ENCODE assay signal across 8 cellular contexts in the genomic region with DNA sequence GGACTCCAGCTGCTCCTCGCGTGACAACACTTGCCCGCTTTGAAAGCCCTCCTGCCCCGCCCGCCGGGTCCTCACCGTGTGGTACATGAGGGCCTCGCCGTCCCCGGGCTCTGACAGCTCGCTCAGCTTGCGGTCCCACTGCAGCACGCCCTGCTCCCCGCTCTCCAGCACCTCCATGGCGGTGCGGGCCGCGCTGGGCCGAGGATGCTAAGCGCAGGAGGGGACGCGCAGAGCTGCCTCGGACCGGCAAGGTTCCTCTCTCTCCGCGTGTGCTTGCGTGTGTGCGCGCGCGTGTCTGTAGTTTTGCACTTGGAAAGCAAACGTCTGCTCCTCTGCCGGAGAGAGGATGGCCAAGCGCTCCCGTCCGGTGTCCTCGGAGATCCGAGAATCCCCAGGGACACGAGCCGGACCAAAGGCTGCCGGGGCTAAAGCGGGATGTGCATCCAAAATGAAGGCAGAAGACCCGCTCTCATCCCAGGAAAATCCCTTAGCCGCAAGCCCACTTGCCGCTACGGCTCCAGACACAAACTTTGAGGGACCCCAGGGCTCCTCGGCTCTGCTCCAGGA. TPM values are rescaled to one million over a fixed set of nuclear protein-coding genes. Genes with fewer than 3 reads are reported as not detected.
DNase-seq lines count a peak whose midpoint lies in the region; TF ChIP-seq lines count a peak whose summit lies in the region.

A gene with protein sequence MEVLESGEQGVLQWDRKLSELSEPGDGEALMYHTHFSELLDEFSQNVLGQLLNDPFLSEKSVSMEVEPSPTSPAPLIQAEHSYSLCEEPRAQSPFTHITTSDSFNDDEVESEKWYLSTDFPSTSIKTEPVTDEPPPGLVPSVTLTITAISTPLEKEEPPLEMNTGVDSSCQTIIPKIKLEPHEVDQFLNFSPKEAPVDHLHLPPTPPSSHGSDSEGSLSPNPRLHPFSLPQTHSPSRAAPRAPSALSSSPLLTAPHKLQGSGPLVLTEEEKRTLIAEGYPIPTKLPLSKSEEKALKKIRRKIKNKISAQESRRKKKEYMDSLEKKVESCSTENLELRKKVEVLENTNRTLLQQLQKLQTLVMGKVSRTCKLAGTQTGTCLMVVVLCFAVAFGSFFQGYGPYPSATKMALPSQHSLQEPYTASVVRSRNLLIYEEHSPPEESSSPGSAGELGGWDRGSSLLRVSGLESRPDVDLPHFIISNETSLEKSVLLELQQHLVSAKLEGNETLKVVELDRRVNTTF (minus strand): TSS at position 558 of the 567 bp plus-strand sequence. CDS start 381 bp downstream, at position 177.

- H3K9ac ChIP-seq in HUES6 (ENCODE audit: low read length), result peak within 1 kb of the TSS; percentile 92

- H3K9me3 Mint-ChIP-seq in CD4-positive, alpha-beta memory T cell, result no peaks in the 10 kb centered on the region

- peaks cover 30 to 57% (median 41%) of the 10 kb centered on the region in 4 donors for H3K4me1 Mint-ChIP-seq in CD4-positive, alpha-beta memory T cell

- H3K4me3 Mint-ChIP-seq in CD4-positive, alpha-beta memory T cell, result peak within 1 kb of the TSS; percentile 93 to 98 (median 95)

- CTCF ChIA-PET in CD4-positive, alpha-beta memory T cell (lab: Charles Lee; ENCODE audit: partially characterized antibody), result interaction anchor here (0.7 to 14.9 kb wide), 18 partner anchors 7 to 737 kb away, joined by 3 to 594 read pairs (median 6); no protein-coding TSS in a partner anchor

- peak within 1 kb of the TSS; percentile 87 for H3K27ac ChIP-seq in CD4-positive, alpha-beta memory T cell (ENCODE audit: low read depth, low read length)
- H3K27ac ChIP-seq in HUES6 (ENCODE audit: low read depth, low read length), result peak within 1 kb of the TSS; percentile 68; the same call in 1 of the 2 replicates

- H3K27me3 ChIP-seq in CD4-positive, alpha-beta memory T cell (ENCODE audit: insufficient read depth, low read length), result no peaks in the 10 kb centered on the region
- H3K27me3 ChIP-seq in HUES6 (ENCODE audit: control insufficient read depth, insufficient read depth, low read length), result no peaks in the 10 kb centered on the region

- DNase-seq in CD4-positive, alpha-beta memory T cell, result peak in 4 of 5 donors; percentile 61 to 81 (median 70)
- DNase-seq in GM20000 (ENCODE audit: low spot score) (peak; percentile 19), amygdala (lab: John Stamatoyannopoulos, UW) (peak in 34 of 56 donors; percentile 29 to 79 (median 70)), hippocampal formation (lab: John Stamatoyannopoulos, UW) (peak; percentile 68 to 78), skeletal muscle cell (ENCODE audit: low read depth) (no peak), OCI-M2 (lab: John Stamatoyannopoulos, UW; ENCODE audit: unreplicated experiment) (no peak)

- TF ChIP-seq CTCF in GM20000 (IDR thresholded peaks at IDR 0.05; ENCODE audit: extremely low read depth, missing control alignments), result no peak

- H3K4me3 ChIP-seq in CD4-positive, alpha-beta memory T cell (ENCODE audit: low read length in 2 of 2), result peak within 1 kb of the TSS; percentile 86 to 99
- H3K4me3 ChIP-seq in HUES6 (ENCODE audit: low read depth, low read length) (peak within 1 kb of the TSS; percentile 95), skeletal muscle cell (ENCODE audit: low read depth, low read length) (peak within 1 kb of the TSS; percentile 98)

- no peaks in the 10 kb centered on the region for H3K9me3 ChIP-seq in CD4-positive, alpha-beta memory T cell (ENCODE audit: control insufficient read depth in 1 of 2, low read length in 2 of 2)
- no peaks in the 10 kb centered on the region for H3K9me3 ChIP-seq in HUES6 (ENCODE audit: control insufficient read depth, insufficient read depth, low read depth, low read length)

- POLR2A ChIA-PET in CD4-positive, alpha-beta memory T cell (lab: Charles Lee; ENCODE audit: partially characterized antibody), result interaction anchor here (0.8 to 4.4 kb wide), 7 partner anchors 9 to 107 kb away, joined by 3 to 28 read pairs (median 4); no protein-coding TSS in a partner anchor

- no peaks in the 10 kb centered on the region for H3K27me3 Mint-ChIP-seq in CD4-positive, alpha-beta memory T cell

- peaks cover 8 to 9% of the 10 kb centered on the region in 2 donors for H3K36me3 Mint-ChIP-seq in CD4-positive, alpha-beta memory T cell

- peak within 1 kb of the TSS; percentile 81 to 98 (median 92) for H3K27ac Mint-ChIP-seq in CD4-positive, alpha-beta memory T cell

- no peaks in the 10 kb centered on the region for H3K36me3 ChIP-seq in CD4-positive, alpha-beta memory T cell (ENCODE audit: insufficient read depth, low read length)
- peaks cover 14% of the 10 kb centered on the region; the same call in 1 of the 2 replicates for H3K36me3 ChIP-seq in HUES6 (ENCODE audit: control insufficient read depth, insufficient read depth, low read length)

- H3K4me1 ChIP-seq in CD4-positive, alpha-beta memory T cell (ENCODE audit: insufficient read depth, low read length), result peaks cover 41% of the 10 kb centered on the region
- H3K4me1 ChIP-seq in HUES6 (ENCODE audit: control insufficient read depth, insufficient read depth, low read length), result peaks cover 23% of the 10 kb centered on the region

- intact Hi-C loops in CD4-positive, alpha-beta memory T cell (cut with micrococcal nuclease), result loop anchor here (1.0 to 2.0 kb wide), 5 partner anchors 67 to 1103 kb away; a partner anchor contains a TSS
- intact Hi-C loops in T-helper 1 cell treated with Interleukin-12 subunit alpha and Interleukin-12 subunit beta and Interleukin-4 antibody, amounts not matched to agents 30 ng/mL and 1 ng/mL, for 36 hours (cut with micrococcal nuclease), result loop anchor here (1.0 to 5.0 kb wide), 12 partner anchors 8 to 1361 kb away; a partner anchor contains a TSS

RNA-seq across cellular contexts. Expression of the gene that starts here (rescaled TPM):
- total RNA-seq in CD4-positive, alpha-beta memory T cell, result 10 to 100 TPM; 39.3 to 41.3 TPM
- 10 to 100 TPM in 1 of 2 donors, 1 to 10 TPM in 1; 6.8 to 17.4 TPM for polyA plus RNA-seq in CD4-positive, alpha-beta memory T cell
- 49.2 and 51.4 TPM in 2 replicates for total RNA-seq in T-helper 1 cell treated with Interleukin-12 subunit alpha and Interleukin-12 subunit beta and Interleukin-4 antibody, amounts not matched to agents 30 ng/mL and 1 ng/mL, for 36 hours

Comparison
In these comparisons a context has a peak if more than half of its experiments do, and no peak if none do; other contexts are left out.
1. DNase-seq: peak in CD4-positive, alpha-beta memory T cell (4 of 5), GM20000 (single experiment), amygdala (34 of 56) and hippocampal formation (2 of 2); none in skeletal muscle cell (single experiment) and OCI-M2 (single experiment).
2. Peak in every context shown above with its lines, with median percentiles within 50 percentile points of each other: H3K4me3 ChIP-seq.